Comparison of ENCODE assay signal across 11 cellular contexts in genomic region chr10:63068246-63068645, GRCh38.
A peak's percentile ranks its signal among the peaks of the same experiment; 100 is the strongest.
DNase-seq lines count a peak whose midpoint lies in the region; ATAC-seq, FAIRE-seq and TF ChIP-seq lines count a peak whose summit lies in the region.
"Had no signal": no experiment of that assay in that cellular context is flagged by ENCODE, and none has a peak within 500 bp of the region (broad histone marks: within the 10 kb centered on the region; RNA-seq: fewer than 3 reads in every experiment).

No MANE protein-coding gene starts in this region.

- CTCF ChIA-PET in PC-3 (lab: Charles Lee), result no interaction called here

- DNase-seq in GM12865 (ENCODE audit: low read depth), result peak; percentile 61
- peak; percentile 77 for DNase-seq in PC-3
- DNase-seq in fibroblast of peridontal ligament (ENCODE audit: extremely low read depth), result peak; percentile 30
- no peak for DNase-seq in DMS153 treated with DMSO at 0.1 percent for 48 hours (lab: John Stamatoyannopoulos, UW; ENCODE audit: unreplicated experiment)
- DNase-seq in kidney, result no peak
- no peak for DNase-seq in inferior parietal cortex (ENCODE audit: extremely low spot score)
- DNase-seq: cerebellar nuclear complex, islet precursor cell, NCI-H345 had no signal

- ATAC-seq in HG02571 (IDR thresholded peaks at IDR 0.05; ENCODE audit: unreplicated experiment) (peak; percentile 58), PC-3 (no peak)

- no peak overlapping the region for H3K9ac ChIP-seq in PC-3 (ENCODE audit: low read length)
- no peak overlapping the region for H3K9ac ChIP-seq in kidney (ENCODE audit: low read length in 2 of 2)

- H3K4me2 ChIP-seq in PC-3 (ENCODE audit: low read length), result peak overlapping the region; percentile 14

- no peaks in the 10 kb centered on the region for H3F3A ChIP-seq in PC-3 (ENCODE audit: low read length, unreplicated experiment)

- no peaks in the 10 kb centered on the region for H3K9me3 ChIP-seq in PC-3 (ENCODE audit: low read length)
- no peaks in the 10 kb centered on the region for H3K9me3 ChIP-seq in kidney (ENCODE audit: control insufficient read depth in 1 of 2, low read length in 2 of 2)
- H3K9me3 ChIP-seq: suprapubic skin had no signal

- H2AFZ ChIP-seq in PC-3 (ENCODE audit: low read length), result no peak overlapping the region

- no TSS peak for BruUV-seq in PC-3 (replicated peaks; lab: Mats Ljungman, UMichigan)

- H3K27me3 ChIP-seq in PC-3 (ENCODE audit: low read length), result no peaks in the 10 kb centered on the region

- H3K27ac ChIP-seq in PC-3 (ENCODE audit: low read length) (no peak overlapping the region), kidney (ENCODE audit: low read depth in 2 of 2, low read length in 2 of 2) (no peak overlapping the region)
- H3K27ac ChIP-seq: suprapubic skin had no signal

- H3K36me3 ChIP-seq in PC-3 (ENCODE audit: low read depth, low read length), result no peaks in the 10 kb centered on the region
- no peaks in the 10 kb centered on the region for H3K36me3 ChIP-seq in kidney (ENCODE audit: control insufficient read depth in 1 of 2, insufficient read depth in 2 of 2, low read length in 2 of 2)
- H3K36me3 ChIP-seq: suprapubic skin had no signal

- H3K4me1 ChIP-seq in PC-3 (ENCODE audit: insufficient read depth, low read length) (peaks cover 40% of the 10 kb centered on the region), kidney (ENCODE audit: control insufficient read depth in 1 of 2, insufficient read depth in 1 of 2, low read depth in 1 of 2, low read length in 2 of 2) (no peaks in the 10 kb centered on the region)

- no peaks in the 10 kb centered on the region for H3K79me2 ChIP-seq in PC-3 (ENCODE audit: low read length)

- no peaks in the 10 kb centered on the region for H4K20me1 ChIP-seq in PC-3 (ENCODE audit: low read length)

- H3K4me3 ChIP-seq in GM12865 (ENCODE audit: low read depth, low read length), result no peak overlapping the region
- no peak overlapping the region for H3K4me3 ChIP-seq in PC-3 (ENCODE audit: low read length)
- no peak overlapping the region for H3K4me3 ChIP-seq in kidney (ENCODE audit: low read length in 2 of 2)
- H3K4me3 ChIP-seq: suprapubic skin had no signal

- intact Hi-C loops in PC-3 (cut with micrococcal nuclease), result no loop called here
- intact Hi-C loops in kidney (cut with DNase I), result no loop called here

- POLR2A ChIA-PET in PC-3 (lab: Charles Lee; ENCODE audit: unreplicated experiment), result no interaction called here

- TF ChIP-seq CTCF in GM12865 (IDR thresholded peaks at IDR 0.05; ENCODE audit: insufficient read depth, low read depth, low read length, missing control alignments), result no peak
- TF ChIP-seq CTCF in PC-3 (conservative IDR thresholded peaks at IDR 0.05; ENCODE audit: low read depth, low read length), result no peak
- no peak for TF ChIP-seq CTCF in kidney (IDR thresholded peaks at IDR 0.05; ENCODE audit: borderline replicate concordance, extremely low read depth, insufficient read depth)

- no peak for FAIRE-seq in kidney (lab: Jason Lieb, UNC)

- 0 out of 2 replicates have a peak, but pooled peaks cover 4% of the 10 kb centered on the region for H3K9me2 ChIP-seq in PC-3 (replicated peaks; ENCODE audit: low read length)

Comparison
In these comparisons a context has a peak if more than half of its experiments do, and no peak if none do; other contexts are left out.
1. DNase-seq: peak in GM12865 (single experiment), PC-3 (single experiment) and fibroblast of peridontal ligament (single experiment); none in DMS153 treated with DMSO at 0.1 percent for 48 hours (single experiment), kidney (single experiment) and inferior parietal cortex (single experiment).